Comparison of ENCODE assay signal across 8 cellular contexts in genomic region chr7:873367-874002, GRCh38. TPM values are rescaled to one million over a fixed set of nuclear protein-coding genes. Genes with fewer than 3 reads are reported as not detected.
DNase-seq lines count a peak whose midpoint lies in the region; ATAC-seq, FAIRE-seq and TF ChIP-seq lines count a peak whose summit lies in the region.

No MANE protein-coding gene starts in this region.

- no peak for TF ChIP-seq POLR2A in H54 (IDR thresholded peaks at IDR 0.05; ENCODE audit: low read depth, low read length)

- ATAC-seq in GM19035 (IDR thresholded peaks at IDR 0.05; ENCODE audit: unreplicated experiment): no peak

- H3K27me3 ChIP-seq in layer of hippocampus (ENCODE audit: control insufficient read depth, insufficient read depth, low read length): no peaks in the 10 kb centered on the region

- peak overlapping the region; percentile 70 for H3K27ac ChIP-seq in layer of hippocampus (ENCODE audit: low read depth, low read length)

- peak; percentile 76 for FAIRE-seq in H54 (lab: Jason Lieb, UNC)

- DNase-seq in AG20443 (ENCODE audit: low spot score) (peak; percentile 86), H54 (ENCODE audit: insufficient read length, low spot score) (peak; percentile 98), NCI-H345 treated with DMSO at 0.1 percent for 48 hours (lab: John Stamatoyannopoulos, UW; ENCODE audit: unreplicated experiment) (peak; percentile 58), cerebellum (ENCODE audit: low spot score) (peak; percentile 79)
- DNase-seq in activated CD4-positive, CD25-positive, alpha-beta regulatory T cell treated with anti-CD3 and anti-CD28 coated beads, Interleukin-2, amount 50 U/mL, for 72 hours: peak; percentile 67
- DNase-seq in stimulated activated CD4-positive, alpha-beta T cell treated with anti-CD3 and anti-CD28 coated beads, Interleukin-1b, Interleukin-23, amount 100 ng/mL, for 4 hours (ENCODE audit: low read depth in 2 of 2): peak; percentile 55 to 60

RNA-seq across cellular contexts. Expression of gene GET4, which starts 2.9 kb away (rescaled TPM):
- 15.7 TPM for total RNA-seq in cerebellum

RNA-seq across cellular contexts. Expression of gene SUN1, which starts 41.2 kb away (rescaled TPM):
- 291 TPM for total RNA-seq in cerebellum
